Comparison of ENCODE assay signal across 23 cellular contexts in the genomic region with DNA sequence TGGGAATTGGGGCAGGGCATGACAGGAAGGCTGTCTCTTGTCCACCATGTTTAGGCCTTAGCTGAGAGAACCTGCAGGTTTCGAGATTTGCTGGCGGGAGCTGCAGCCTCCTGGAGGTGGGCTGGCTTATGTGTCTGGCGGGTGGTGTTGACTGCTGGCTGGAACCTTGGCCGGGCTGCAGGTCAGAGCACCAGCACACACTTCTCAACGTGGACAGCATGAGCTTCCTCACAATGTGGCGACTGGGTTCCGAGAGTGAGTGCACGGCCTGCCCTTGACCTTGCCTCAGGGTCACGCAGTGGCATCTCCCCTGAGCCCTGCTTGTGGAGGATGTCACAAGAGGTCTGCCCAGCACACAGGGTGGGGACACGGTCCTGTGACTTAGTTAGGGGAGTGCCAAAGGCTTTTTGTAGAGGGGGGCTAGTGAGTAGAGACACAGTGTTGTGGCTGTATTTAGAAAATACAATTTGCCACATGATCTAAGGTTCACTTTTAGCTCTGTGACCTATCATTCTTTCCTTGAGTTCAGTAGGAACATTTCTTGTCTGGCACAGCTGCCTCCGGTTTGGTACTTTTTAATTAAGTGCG.
A peak's percentile ranks its signal among the peaks of the same experiment; 100 is the strongest.
DNase-seq lines count a peak whose midpoint lies in the region; ATAC-seq and TF ChIP-seq lines count a peak whose summit lies in the region.
"Had no signal": no experiment of that assay in that cellular context is flagged by ENCODE, and none has a peak within 500 bp of the region (broad histone marks: within the 10 kb centered on the region; RNA-seq: fewer than 3 reads in every experiment).

No MANE protein-coding gene starts in this region.

- H4K8ac ChIP-seq in neuronal stem cell (ENCODE audit: low read depth, low read length), result no peak overlapping the region

- H3K4me3 Mint-ChIP-seq in chondrocyte (ENCODE audit: unreplicated experiment), result no peak overlapping the region
- H3K4me3 Mint-ChIP-seq in stimulated activated effector memory CD8-positive, alpha-beta T cell treated with anti-CD3 and anti-CD28 coated beads, Interleukin-12 subunit alpha, Interleukin-12 subunit beta, amount 100 ng/mL, for 72 hours, result no peak overlapping the region

- no peak overlapping the region for H2BK12ac ChIP-seq in neuronal stem cell (ENCODE audit: low read length)

- H3K4me1 Mint-ChIP-seq in chondrocyte (ENCODE audit: low read depth), result peaks cover 89% of the 10 kb centered on the region
- no peaks in the 10 kb centered on the region for H3K4me1 Mint-ChIP-seq in stimulated activated effector memory CD8-positive, alpha-beta T cell treated with anti-CD3 and anti-CD28 coated beads, Interleukin-12 subunit alpha, Interleukin-12 subunit beta, amount 100 ng/mL, for 72 hours

- H3K27ac Mint-ChIP-seq in chondrocyte (ENCODE audit: unreplicated experiment), result peak overlapping the region; percentile 12
- no peak overlapping the region for H3K27ac Mint-ChIP-seq in stimulated activated effector memory CD8-positive, alpha-beta T cell treated with anti-CD3 and anti-CD28 coated beads, Interleukin-12 subunit alpha, Interleukin-12 subunit beta, amount 100 ng/mL, for 72 hours

- H4K91ac ChIP-seq in neuronal stem cell (ENCODE audit: low read depth, low read length, poor library complexity), result peak overlapping the region; percentile 68

- intact Hi-C loops in heart left ventricle (cut with DNase I), result no loop called here
- intact Hi-C loops in left cardiac atrium (cut with DNase I), result no loop called here

- no peak overlapping the region for H2BK15ac ChIP-seq in neuronal stem cell (ENCODE audit: low read length)

- H3K79me1 ChIP-seq in neuronal stem cell (ENCODE audit: low read depth, low read length), result no peaks in the 10 kb centered on the region

- no peak overlapping the region for H2BK5ac ChIP-seq in neuronal stem cell (ENCODE audit: low read length)

- DNase-seq in heart left ventricle (peak in 1 of 5 donors; percentile 44), left cardiac atrium (no peak), chondrocyte (ENCODE audit: low spot score) (peak; percentile 51), neuronal stem cell (ENCODE audit: low spot score) (no peak), NCI-H2227 treated with DMSO at 0.1 percent for 48 hours (lab: John Stamatoyannopoulos, UW) (no peak)
- no peak for DNase-seq in stimulated activated effector memory CD8-positive, alpha-beta T cell treated with anti-CD3 and anti-CD28 coated beads, Interleukin-12 subunit alpha, Interleukin-12 subunit beta, amount 100 ng/mL, for 72 hours (ENCODE audit: low spot score in 2 of 2)
- no peak for DNase-seq in effector CD8-positive, alpha-beta T cell (lab: John Stamatoyannopoulos, UW)
- DNase-seq: AML-193, DMS53, GDM1, KBM-7, MM.1S, NCI-H1092, NCI-H146, NCI-H2029, NCI-H226, NCI-H510A treated with DMSO at 0.1 percent for 48 hours, NCI-H748 treated with DMSO at 0.1 percent for 48 hours, PC-9 had no signal

- 59 to 79% (median 73%) methylated on average over 8 to 12 of the region's 12 CpGs for WGBS in heart left ventricle, 4 donors
- WGBS in neuronal stem cell (ENCODE audit: extremely low coverage in 2 of 2, insufficient read length in 2 of 2, insufficient replicate concordance in 1 of 2), 2 donors, result no CpG with 5 or more reads among the region's 12 CpGs

- H3K27me3 ChIP-seq in heart left ventricle (no peaks in the 10 kb centered on the region), neuronal stem cell (ENCODE audit: control insufficient read depth in 3 of 3, insufficient read depth in 3 of 3, low read depth in 1 of 3, low read length in 3 of 3) (peaks cover 0 to 18% (median 0%) of the 10 kb centered on the region in 3 experiments)

- no peak overlapping the region for H2AK5ac ChIP-seq in neuronal stem cell (ENCODE audit: low read depth, low read length)

- peak overlapping the region; percentile 23 for H3K18ac ChIP-seq in neuronal stem cell (ENCODE audit: low read length)

- H3K4me3 ChIP-seq in heart left ventricle (no peak overlapping the region), neuronal stem cell (ENCODE audit: low read length in 2 of 2) (no peak overlapping the region)
- H3K4me3 ChIP-seq: HAP-1, PC-9 had no signal

- H3K23ac ChIP-seq in neuronal stem cell (ENCODE audit: low read depth, low read length, poor library complexity), result peak overlapping the region; percentile 87

- no peak overlapping the region for H3K9ac ChIP-seq in neuronal stem cell (ENCODE audit: low read depth, low read length, poor library complexity)

- no peaks in the 10 kb centered on the region for H3K9me3 ChIP-seq in heart left ventricle
- no peaks in the 10 kb centered on the region for H3K9me3 ChIP-seq in neuronal stem cell (replicated peaks in 1 of 2; ENCODE audit: control insufficient read depth in 2 of 2, insufficient read depth in 1 of 2, low read depth in 1 of 2, low read length in 2 of 2)
- H3K9me3 ChIP-seq: HAP-1 had no signal

- H3K36me3 Mint-ChIP-seq in chondrocyte (ENCODE audit: low read depth), result peaks cover 17% of the 10 kb centered on the region
- no peaks in the 10 kb centered on the region for H3K36me3 Mint-ChIP-seq in stimulated activated effector memory CD8-positive, alpha-beta T cell treated with anti-CD3 and anti-CD28 coated beads, Interleukin-12 subunit alpha, Interleukin-12 subunit beta, amount 100 ng/mL, for 72 hours

- no peak overlapping the region for H3K4me2 ChIP-seq in neuronal stem cell (ENCODE audit: insufficient read depth, low read length, poor library complexity, severe bottlenecking)
- H3K4me2 ChIP-seq: PC-9 had no signal

- peaks cover 0 to 50% (median 28%) of the 10 kb centered on the region in 12 donors for H3K4me1 ChIP-seq in heart left ventricle
- H3K4me1 ChIP-seq in neuronal stem cell (ENCODE audit: control insufficient read depth in 2 of 2, insufficient read depth in 1 of 2, low read depth in 1 of 2, low read length in 2 of 2), result no peaks in the 10 kb centered on the region
- H3K4me1 ChIP-seq: HAP-1 had no signal

- H3K27me3 Mint-ChIP-seq in chondrocyte (ENCODE audit: low read depth), result no peaks in the 10 kb centered on the region

- no peak overlapping the region for H3K4ac ChIP-seq in neuronal stem cell (ENCODE audit: low read length)

- peak; percentile 10 to 49 (median 19) for ATAC-seq in heart left ventricle
- ATAC-seq in left cardiac atrium, result no peak
- no peak for ATAC-seq in stimulated activated effector memory CD8-positive, alpha-beta T cell treated with anti-CD3 and anti-CD28 coated beads, Interleukin-12 subunit alpha, Interleukin-12 subunit beta, amount 100 ng/mL, for 72 hours
- ATAC-seq in GM18861 (IDR thresholded peaks at IDR 0.05; ENCODE audit: unreplicated experiment), result no peak
- ATAC-seq: SK-N-SH treated with all-trans-retinoic acid at 6 μM for 48 hours had no signal

- H3K27ac ChIP-seq in heart left ventricle (peak overlapping the region in 1 of 12 donors; percentile 54), neuronal stem cell (replicated peaks; ENCODE audit: low read length) (no peak overlapping the region)
- H3K27ac ChIP-seq: PC-9, RWPE1 had no signal

- no peaks in the 10 kb centered on the region for H3K9me3 Mint-ChIP-seq in chondrocyte (ENCODE audit: low read depth)
- no peaks in the 10 kb centered on the region for H3K9me3 Mint-ChIP-seq in stimulated activated effector memory CD8-positive, alpha-beta T cell treated with anti-CD3 and anti-CD28 coated beads, Interleukin-12 subunit alpha, Interleukin-12 subunit beta, amount 100 ng/mL, for 72 hours

- H3K36me3 ChIP-seq in heart left ventricle, result no peaks in the 10 kb centered on the region
- H3K36me3 ChIP-seq in neuronal stem cell (replicated peaks in 1 of 2; ENCODE audit: control insufficient read depth in 2 of 2, insufficient read depth in 2 of 2, low read length in 2 of 2), result no peaks in the 10 kb centered on the region
- H3K36me3 ChIP-seq: HAP-1 had no signal

- H2AFZ ChIP-seq in neuronal stem cell (ENCODE audit: low read length), result no peak overlapping the region
- H2AFZ ChIP-seq: PC-9 had no signal

- no peak for TF ChIP-seq POLR2A in heart left ventricle (IDR thresholded peaks at IDR 0.05)

- no peak for TF ChIP-seq CTCF in heart left ventricle (IDR thresholded peaks at IDR 0.05)
- no peak for TF ChIP-seq CTCF in chondrocyte (IDR thresholded peaks at IDR 0.05)

- H3K14ac ChIP-seq in neuronal stem cell (ENCODE audit: low read length), result no peak overlapping the region

- H2BK120ac ChIP-seq in neuronal stem cell (ENCODE audit: low read depth, low read length), result no peak overlapping the region

Comparison
In these comparisons a context has a peak if more than half of its experiments do, and no peak if none do; other contexts are left out.
1. ATAC-seq: peak in heart left ventricle (4 of 4); none in left cardiac atrium (0 of 2), stimulated activated effector memory CD8-positive, alpha-beta T cell treated with anti-CD3 and anti-CD28 coated beads, Interleukin-12 subunit alpha, Interleukin-12 subunit beta, amount 100 ng/mL, for 72 hours (single experiment) and GM18861 (single experiment).